In genomic region chr17:7882629-7883028, GRCh38 we compare ENCODE assay signal across 14 cellular contexts. TPM values are rescaled to one million over a fixed set of nuclear protein-coding genes. Genes with fewer than 3 reads are reported as not detected.
DNase-seq lines count a peak whose midpoint lies in the region; ATAC-seq, FAIRE-seq and TF ChIP-seq lines count a peak whose summit lies in the region.
"Had no signal": no experiment of that assay in that cellular context is flagged by ENCODE, and none has a peak within 500 bp of the region (broad histone marks: within the 10 kb centered on the region; RNA-seq: fewer than 3 reads in every experiment).

No MANE protein-coding gene starts in this region.

- H3K9me3 ChIP-seq in BE2C = no peaks in the 10 kb centered on the region
- H3K9me3 ChIP-seq in endothelial cell of umbilical vein (replicated peaks; ENCODE audit: control insufficient read depth, insufficient read depth, low read length) = no peaks in the 10 kb centered on the region
- H3K9me3 ChIP-seq in parathyroid adenoma (ENCODE audit: control insufficient read depth, low read length) = no peaks in the 10 kb centered on the region
- H3K9me3 ChIP-seq in colonic mucosa = no peaks in the 10 kb centered on the region

- H3K4me2 ChIP-seq in endothelial cell of umbilical vein (ENCODE audit: insufficient read depth, low read length) (peak overlapping the region; percentile 78), parathyroid adenoma (ENCODE audit: low read length) (no peak overlapping the region)

- H3K4me1 Mint-ChIP-seq in osteocyte (ENCODE audit: unreplicated experiment) = peaks cover 3% of the 10 kb centered on the region

- intact Hi-C loops in endothelial cell of umbilical vein (cut with micrococcal nuclease) = no loop called here
- intact Hi-C loops in colonic mucosa (cut with DNase I) = no loop called here

- no peak for TF ChIP-seq CTCF in BE2C (IDR thresholded peaks at IDR 0.05; ENCODE audit: low read depth, low read length)
- TF ChIP-seq CTCF in endothelial cell of umbilical vein (IDR thresholded peaks at IDR 0.05; ENCODE audit: extremely low read depth in 1 of 2, insufficient read depth in 1 of 2, low read depth in 1 of 2, low read length in 2 of 2) = no peak
- no peak for TF ChIP-seq CTCF in parathyroid adenoma (IDR thresholded peaks at IDR 0.05)
- TF ChIP-seq CTCF in osteocyte (IDR thresholded peaks at IDR 0.05) = no peak
- TF ChIP-seq CTCF in colonic mucosa (IDR thresholded peaks at IDR 0.05) = no peak

- dilution Hi-C loops in endothelial cell of umbilical vein (cut with MboI; ENCODE audit: extremely low pct_ligation_motif_present, low sequenced_read_pairs) = no loop called here

- H3K36me3 Mint-ChIP-seq in osteocyte (ENCODE audit: unreplicated experiment) = no peaks in the 10 kb centered on the region

- CTCF ChIA-PET in endothelial cell of umbilical vein (lab: Charles Lee) = interaction anchor here (0.9 to 1.4 kb wide), 4 partner anchors 16 to 47 kb away, joined by 3 to 6 read pairs (median 4); no protein-coding TSS in a partner anchor

- H3K27ac ChIP-seq in endothelial cell of umbilical vein (ENCODE audit: insufficient read depth, low read depth, low read length) (peak overlapping the region; percentile 58), parathyroid adenoma (peak overlapping the region; percentile 73), colonic mucosa (no peak overlapping the region)

- no peaks in the 10 kb centered on the region for H3K9me3 Mint-ChIP-seq in osteocyte (ENCODE audit: unreplicated experiment)
- H3K9me3 Mint-ChIP-seq: activated T-cell treated with anti-CD3 and anti-CD28 coated beads, Interleukin-2, amount 50 U/mL, for 4 hours had no signal

- no peak overlapping the region for H3K4me3 Mint-ChIP-seq in osteocyte (ENCODE audit: unreplicated experiment)
- H3K4me3 Mint-ChIP-seq: activated T-cell treated with anti-CD3 and anti-CD28 coated beads, Interleukin-2, amount 50 U/mL, for 4 hours; B cell had no signal

- no peak for ATAC-seq in GM19035 (IDR thresholded peaks at IDR 0.05; ENCODE audit: unreplicated experiment)
- ATAC-seq in GM19328 (IDR thresholded peaks at IDR 0.05; ENCODE audit: unreplicated experiment) = no peak
- ATAC-seq: activated CD4-positive, CD25-positive, alpha-beta regulatory T cell treated with anti-CD3 and anti-CD28 coated beads, Interleukin-2, amount 50 U/mL, for 24 hours; activated T-cell treated with anti-CD3 and anti-CD28 coated beads, Interleukin-2, amount 50 U/mL, for 4 hours had no signal

- H3K79me2 ChIP-seq in endothelial cell of umbilical vein (ENCODE audit: control insufficient read depth, insufficient read depth, low read length) = peaks cover 9% of the 10 kb centered on the region
- no peaks in the 10 kb centered on the region for H3K79me2 ChIP-seq in parathyroid adenoma

- H3K27me3 Mint-ChIP-seq in osteocyte (ENCODE audit: unreplicated experiment) = no peaks in the 10 kb centered on the region
- H3K27me3 Mint-ChIP-seq: B cell had no signal

- no peaks in the 10 kb centered on the region for H4K20me1 ChIP-seq in endothelial cell of umbilical vein (replicated peaks; ENCODE audit: control insufficient read depth, extremely low read depth, insufficient read depth, low read length)

- TF ChIP-seq POLR2A in endothelial cell of umbilical vein (IDR thresholded peaks at IDR 0.05; ENCODE audit: low read depth, low read length) = no peak

- H3K4me1 ChIP-seq in BE2C (peaks cover 3% of the 10 kb centered on the region; the same call in 1 of the 2 replicates), endothelial cell of umbilical vein (ENCODE audit: control insufficient read depth, extremely low read depth, insufficient read depth, low read length) (peaks cover 22% of the 10 kb centered on the region), parathyroid adenoma (peaks cover 12% of the 10 kb centered on the region), colonic mucosa (peaks cover 11% of the 10 kb centered on the region)

- peak overlapping the region; percentile 60 for H3K4me3 ChIP-seq in BE2C (ENCODE audit: low read depth, low read length)
- no peak overlapping the region for H3K4me3 ChIP-seq in endothelial cell of umbilical vein (replicated peaks in 1 of 3; ENCODE audit: insufficient read depth in 1 of 3, low read depth in 1 of 3, low read length in 3 of 3)
- H3K4me3 ChIP-seq in parathyroid adenoma (ENCODE audit: low read depth, low read length) = no peak overlapping the region
- no peak overlapping the region for H3K4me3 ChIP-seq in colonic mucosa

- H3K9me1 ChIP-seq in endothelial cell of umbilical vein (replicated peaks; ENCODE audit: control insufficient read depth, extremely low read depth, insufficient read depth, low read length) = no peaks in the 10 kb centered on the region

- POLR2A ChIA-PET in endothelial cell of umbilical vein (lab: Charles Lee) = no interaction called here

- H3K27me3 ChIP-seq in BE2C (no peaks in the 10 kb centered on the region), endothelial cell of umbilical vein (ENCODE audit: control insufficient read depth in 2 of 2, insufficient read depth in 2 of 2, low read length in 2 of 2) (no peaks in the 10 kb centered on the region), parathyroid adenoma (ENCODE audit: control insufficient read depth, insufficient read depth, low read length) (no peaks in the 10 kb centered on the region), colonic mucosa (no peaks in the 10 kb centered on the region)

- H3K27ac Mint-ChIP-seq in osteocyte (ENCODE audit: unreplicated experiment) = no peak overlapping the region
- H3K27ac Mint-ChIP-seq: B cell had no signal

- no TSS peak for BruUV-seq in endothelial cell of umbilical vein (replicated peaks; lab: Mats Ljungman, UMichigan)

- FAIRE-seq in endothelial cell of umbilical vein (lab: Jason Lieb, UNC) = no peak
- FAIRE-seq: H54 had no signal

- peaks cover 5% of the 10 kb centered on the region; the same call in 1 of the 2 replicates for H3K36me3 ChIP-seq in BE2C
- peaks cover 8 to 14% of the 10 kb centered on the region in 2 experiments for H3K36me3 ChIP-seq in endothelial cell of umbilical vein (ENCODE audit: control insufficient read depth in 2 of 2, extremely low read depth in 1 of 2, insufficient read depth in 2 of 2, low read length in 2 of 2)
- H3K36me3 ChIP-seq in parathyroid adenoma (ENCODE audit: control insufficient read depth, insufficient read depth, low read length) = no peaks in the 10 kb centered on the region
- H3K36me3 ChIP-seq in colonic mucosa = no peaks in the 10 kb centered on the region

- peak overlapping the region; percentile 21 for H2AFZ ChIP-seq in endothelial cell of umbilical vein (ENCODE audit: low read depth, low read length)
- no peak overlapping the region for H2AFZ ChIP-seq in parathyroid adenoma

- H3K9ac ChIP-seq in endothelial cell of umbilical vein (replicated peaks; ENCODE audit: extremely low read depth, insufficient read depth, low read length) = peak overlapping the region; percentile 86
- H3K9ac ChIP-seq in parathyroid adenoma = no peak overlapping the region
- no peak overlapping the region for H3K9ac ChIP-seq in colonic mucosa (ENCODE audit: low read depth in 2 of 2, low read length in 2 of 2)

- no peak for DNase-seq in BE2C
- peak; percentile 64 for DNase-seq in NCI-H1694 treated with DMSO at 0.1 percent for 48 hours (lab: John Stamatoyannopoulos, UW)
- DNase-seq in endothelial cell of umbilical vein (ENCODE audit: low read depth, low spot score) = peak; percentile 6
- no peak for DNase-seq in osteocyte (ENCODE audit: extremely low spot score, unreplicated experiment)
- DNase-seq in colonic mucosa = no peak
- DNase-seq: activated T-cell treated with anti-CD3 and anti-CD28 coated beads, Interleukin-2, amount 50 U/mL, for 4 hours; amygdala; nucleus accumbens had no signal

RNA-seq across cellular contexts. Expression of gene CHD3, which starts 6.0 kb away (rescaled TPM):
- polyA plus RNA-seq in BE2C (2012; ENCODE audit: insufficient read depth, insufficient read length, low read depth) = 66.8 TPM
- total RNA-seq in endothelial cell of umbilical vein (185 and 189 TPM in 2 replicates), osteocyte (196 and 206 TPM in 2 replicates), colonic mucosa (100 to 1,000 TPM in 1 of 2 donors, 10 to 100 TPM in 1; 56.3 to 108 TPM)
- 102 and 108 TPM in 2 replicates for polyA plus RNA-seq in endothelial cell of umbilical vein
- 49.9 and 71.3 TPM in 2 replicates for polyA plus RNA-seq in endothelial cell of umbilical vein (2011; cell fraction: cytosol; rRNA removed)
- polyA plus RNA-seq in endothelial cell of umbilical vein (2011; cell fraction: nucleus; rRNA removed) = 282 and 317 TPM in 2 replicates
- 104 and 141 TPM in 2 replicates for polyA plus RNA-seq in endothelial cell of umbilical vein (2012)
- 169 and 172 TPM in 2 replicates for polyA minus RNA-seq in endothelial cell of umbilical vein
- polyA minus RNA-seq in endothelial cell of umbilical vein (2011; cell fraction: cytosol; rRNA and poly(A)+ RNA removed) = 55.1 TPM
- 98.9 and 110 TPM in 2 replicates for polyA minus RNA-seq in endothelial cell of umbilical vein (2011; cell fraction: nucleus; rRNA and poly(A)+ RNA removed)

RNA-seq across cellular contexts. Expression of gene CYB5D1, which starts 24.8 kb away (rescaled TPM):
- 21.6 TPM for polyA plus RNA-seq in BE2C (2012; ENCODE audit: insufficient read depth, insufficient read length, low read depth)
- total RNA-seq in endothelial cell of umbilical vein = 16.8 and 18.1 TPM in 2 replicates
- polyA plus RNA-seq in endothelial cell of umbilical vein = 7.7 and 9.4 TPM in 2 replicates
- polyA plus RNA-seq in endothelial cell of umbilical vein (2011; cell fraction: cytosol; rRNA removed) = 6.9 and 7.5 TPM in 2 replicates
- 13.0 and 15.9 TPM in 2 replicates for polyA plus RNA-seq in endothelial cell of umbilical vein (2011; cell fraction: nucleus; rRNA removed)
- polyA plus RNA-seq in endothelial cell of umbilical vein (2012) = 8.4 and 9.9 TPM in 2 replicates
- 8.3 and 15.0 TPM in 2 replicates for polyA minus RNA-seq in endothelial cell of umbilical vein
- 9.1 TPM for polyA minus RNA-seq in endothelial cell of umbilical vein (2011; cell fraction: cytosol; rRNA and poly(A)+ RNA removed)
- polyA minus RNA-seq in endothelial cell of umbilical vein (2011; cell fraction: nucleus; rRNA and poly(A)+ RNA removed) = 7.2 and 8.7 TPM in 2 replicates
- total RNA-seq in osteocyte = 8.5 and 10.2 TPM in 2 replicates
- 10 to 100 TPM in 1 of 2 donors, 1 to 10 TPM in 1; 9.4 to 18.2 TPM for total RNA-seq in colonic mucosa

RNA-seq across cellular contexts. Expression of gene NAA38, which starts 25.3 kb away (rescaled TPM):
- 331 TPM for polyA plus RNA-seq in BE2C (2012; ENCODE audit: insufficient read depth, insufficient read length, low read depth)
- total RNA-seq in endothelial cell of umbilical vein (119 TPM in 2 replicates), osteocyte (65.8 and 66.2 TPM in 2 replicates), colonic mucosa (100 to 1,000 TPM in 1 of 2 donors, 10 to 100 TPM in 1; 59.5 to 133 TPM)
- polyA plus RNA-seq in endothelial cell of umbilical vein = 267 and 363 TPM in 2 replicates
- 122 and 161 TPM in 2 replicates for polyA plus RNA-seq in endothelial cell of umbilical vein (2011; cell fraction: cytosol; rRNA removed)
- 57.9 and 63.9 TPM in 2 replicates for polyA plus RNA-seq in endothelial cell of umbilical vein (2011; cell fraction: nucleus; rRNA removed)
- polyA plus RNA-seq in endothelial cell of umbilical vein (2012) = 75.5 and 87.5 TPM in 2 replicates
- 44.0 and 54.0 TPM in 2 replicates for polyA minus RNA-seq in endothelial cell of umbilical vein
- 158 TPM for polyA minus RNA-seq in endothelial cell of umbilical vein (2011; cell fraction: cytosol; rRNA and poly(A)+ RNA removed)
- polyA minus RNA-seq in endothelial cell of umbilical vein (2011; cell fraction: nucleus; rRNA and poly(A)+ RNA removed) = 14.4 and 33.0 TPM in 2 replicates

RNA-seq across cellular contexts. Expression of gene TMEM88, which starts 27.8 kb away (rescaled TPM):
- 98.8 TPM for polyA plus RNA-seq in BE2C (2012; ENCODE audit: insufficient read depth, insufficient read length, low read depth)
- total RNA-seq in endothelial cell of umbilical vein (39.2 and 53.4 TPM in 2 replicates), osteocyte (3.4 TPM in 2 replicates), colonic mucosa (1 to 10 TPM; 2.5 to 2.7 TPM)
- 165 and 185 TPM in 2 replicates for polyA plus RNA-seq in endothelial cell of umbilical vein
- polyA plus RNA-seq in endothelial cell of umbilical vein (2011; cell fraction: cytosol; rRNA removed) = 106 and 108 TPM in 2 replicates
- polyA plus RNA-seq in endothelial cell of umbilical vein (2011; cell fraction: nucleus; rRNA removed) = 35.2 TPM in 2 replicates
- polyA plus RNA-seq in endothelial cell of umbilical vein (2012) = 15.7 and 18.9 TPM in 2 replicates
- polyA minus RNA-seq in endothelial cell of umbilical vein = 17.3 and 23.4 TPM in 2 replicates
- polyA minus RNA-seq in endothelial cell of umbilical vein (2011; cell fraction: cytosol; rRNA and poly(A)+ RNA removed) = not detected
- polyA minus RNA-seq in endothelial cell of umbilical vein (2011; cell fraction: nucleus; rRNA and poly(A)+ RNA removed) = 9.3 and 9.6 TPM in 2 replicates

RNA-seq across cellular contexts. Expression of gene RNF227, which starts 33.5 kb away (rescaled TPM):
- polyA plus RNA-seq in BE2C (2012; ENCODE audit: insufficient read depth, insufficient read length, low read depth) = 3.3 TPM
- total RNA-seq in endothelial cell of umbilical vein (0.58 TPM in 2 replicates), osteocyte (2.3 and 3.0 TPM in 2 replicates), colonic mucosa (1 to 10 TPM; 2.8 to 3.0 TPM)
- 0.76 TPM in 2 replicates for polyA plus RNA-seq in endothelial cell of umbilical vein
- 0.56 and 1.3 TPM in 2 replicates for polyA plus RNA-seq in endothelial cell of umbilical vein (2011; cell fraction: cytosol; rRNA removed)
- polyA plus RNA-seq in endothelial cell of umbilical vein (2011; cell fraction: nucleus; rRNA removed) = 0.94 and 1.7 TPM in 2 replicates
- polyA plus RNA-seq in endothelial cell of umbilical vein (2012) = 0.33 and 0.40 TPM in 2 replicates
- polyA minus RNA-seq in endothelial cell of umbilical vein = 0.49 and 0.87 TPM in 2 replicates
- 4.6 TPM for polyA minus RNA-seq in endothelial cell of umbilical vein (2011; cell fraction: cytosol; rRNA and poly(A)+ RNA removed)
- 0.72 and 0.91 TPM in 2 replicates for polyA minus RNA-seq in endothelial cell of umbilical vein (2011; cell fraction: nucleus; rRNA and poly(A)+ RNA removed)

Comparison
In these comparisons a context has a peak if more than half of its experiments do, and no peak if none do; other contexts are left out.
1. DNase-seq: peak in NCI-H1694 treated with DMSO at 0.1 percent for 48 hours (single experiment) and endothelial cell of umbilical vein (single experiment); none in BE2C (single experiment), osteocyte (single experiment) and colonic mucosa (single experiment).